8 cellular contexts compared by ENCODE assay signal in genomic region chr16:80806957-80807356, GRCh38. TPM values are rescaled to one million over a fixed set of nuclear protein-coding genes. Genes with fewer than 3 reads are reported as not detected.
DNase-seq lines count a peak whose midpoint lies in the region; ATAC-seq lines count a peak whose summit lies in the region.
"Had no signal": no experiment of that assay in that cellular context is flagged by ENCODE, and none has a peak within 500 bp of the region (broad histone marks: within the 10 kb centered on the region; RNA-seq: fewer than 3 reads in every experiment).

No MANE protein-coding gene starts in this region.

- ATAC-seq in esophagus mucosa (peak; percentile 82), left lobe of liver (no peak), GM19395 (IDR thresholded peaks at IDR 0.05; ENCODE audit: unreplicated experiment) (no peak)

- peak; percentile 33 for DNase-seq in HS-5 (ENCODE audit: low read depth)
- DNase-seq in activated CD4-positive, alpha-beta T cell treated with anti-CD3 and anti-CD28 coated beads, Interleukin-2, amount 50 U/mL, for 4 hours = peak; percentile 50 to 52
- peak; percentile 41 to 43 for DNase-seq in stimulated activated CD8-positive, alpha-beta memory T cell treated with anti-CD3 and anti-CD28 coated beads, Interleukin-15, amount 100 ng/mL, for 48 hours (ENCODE audit: low read depth in 2 of 2)
- DNase-seq in left lobe of liver (ENCODE audit: low spot score) = no peak
- no peak for DNase-seq in NOMO-1 (lab: John Stamatoyannopoulos, UW; ENCODE audit: unreplicated experiment in 2 of 2)
- DNase-seq: mesendoderm had no signal

RNA-seq across cellular contexts. Expression of gene CDYL2, which starts 2.6 kb away (rescaled TPM):
- total RNA-seq in esophagus mucosa = 5.3 TPM
- total RNA-seq in left lobe of liver = 5.4 TPM

Comparison
In these comparisons a context has a peak if more than half of its experiments do, and no peak if none do; other contexts are left out.
1. DNase-seq: peak in HS-5 (single experiment), activated CD4-positive, alpha-beta T cell treated with anti-CD3 and anti-CD28 coated beads, Interleukin-2, amount 50 U/mL, for 4 hours (2 of 2) and stimulated activated CD8-positive, alpha-beta memory T cell treated with anti-CD3 and anti-CD28 coated beads, Interleukin-15, amount 100 ng/mL, for 48 hours (2 of 2); none in left lobe of liver (single experiment) and NOMO-1 (0 of 2).